Comparison of ENCODE assay signal across 8 cellular contexts in the genomic region with DNA sequence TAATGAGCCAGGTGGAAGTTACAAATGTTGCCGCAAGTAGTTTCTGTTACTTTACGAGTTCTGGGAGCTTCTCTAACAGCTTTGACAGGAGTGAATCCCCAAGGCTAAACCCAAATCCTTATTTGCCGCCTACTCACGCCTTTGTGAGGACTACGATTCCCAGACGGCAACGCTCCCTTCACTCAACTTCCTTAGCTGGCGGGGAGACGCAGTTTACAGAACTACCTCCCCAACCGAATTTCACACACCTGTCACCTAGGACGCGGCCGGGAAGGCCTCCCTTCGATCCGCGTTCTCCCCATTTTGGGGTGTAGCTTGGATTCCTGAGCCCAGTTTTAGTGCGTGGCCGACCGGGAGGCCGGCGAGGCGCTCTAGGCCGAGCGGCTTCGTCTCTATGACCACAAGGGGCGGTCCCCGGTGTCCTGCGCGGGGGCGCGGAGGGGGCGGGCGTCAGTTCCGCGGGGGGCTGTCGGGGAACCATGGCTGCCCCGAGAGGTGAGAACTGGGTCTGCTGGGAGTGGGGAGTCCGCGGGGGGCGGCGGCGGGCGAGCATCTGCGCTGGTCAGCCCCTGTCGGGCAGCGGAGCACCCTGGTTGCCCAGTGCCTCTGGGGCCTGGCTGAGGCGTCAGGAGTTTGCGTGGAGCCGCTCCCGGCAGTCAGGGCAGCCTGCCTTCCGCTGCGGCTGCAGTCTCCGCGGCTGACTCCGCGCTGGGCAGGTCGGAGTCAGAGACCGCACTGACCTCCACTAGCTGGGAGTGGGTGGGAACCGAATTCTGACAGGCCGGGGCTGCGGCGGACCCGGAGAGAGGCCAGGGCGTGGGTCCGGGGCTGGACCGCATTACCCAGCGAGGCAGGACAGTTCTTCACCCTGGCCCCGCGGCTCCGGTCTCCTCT. TPM values are rescaled to one million over a fixed set of nuclear protein-coding genes. Genes with fewer than 3 reads are reported as not detected.
DNase-seq lines count a peak whose midpoint lies in the region; ATAC-seq and TF ChIP-seq lines count a peak whose summit lies in the region.

A gene with protein sequence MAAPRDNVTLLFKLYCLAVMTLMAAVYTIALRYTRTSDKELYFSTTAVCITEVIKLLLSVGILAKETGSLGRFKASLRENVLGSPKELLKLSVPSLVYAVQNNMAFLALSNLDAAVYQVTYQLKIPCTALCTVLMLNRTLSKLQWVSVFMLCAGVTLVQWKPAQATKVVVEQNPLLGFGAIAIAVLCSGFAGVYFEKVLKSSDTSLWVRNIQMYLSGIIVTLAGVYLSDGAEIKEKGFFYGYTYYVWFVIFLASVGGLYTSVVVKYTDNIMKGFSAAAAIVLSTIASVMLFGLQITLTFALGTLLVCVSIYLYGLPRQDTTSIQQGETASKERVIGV (plus strand): TSS at position 450 of the 894 bp plus-strand sequence. CDS start 30 bp downstream, at position 480.

- no peaks in the 10 kb centered on the region for H3K27me3 ChIP-seq in right atrium auricular region
- H3K27me3 ChIP-seq in prostate gland (replicated peaks; ENCODE audit: insufficient read depth): no peaks in the 10 kb centered on the region

- no peaks in the 10 kb centered on the region for H3K9me3 Mint-ChIP-seq in T-helper 1 cell treated with Interleukin-12 subunit alpha and Interleukin-12 subunit beta and Interleukin-4 antibody, amounts not matched to agents 30 μg/mL and 1 μg/mL, for 36 hours

- ATAC-seq in GM18498 (IDR thresholded peaks at IDR 0.05; ENCODE audit: unreplicated experiment): peak; percentile 93
- peak; percentile 91 for ATAC-seq in HG02884 (IDR thresholded peaks at IDR 0.05; ENCODE audit: unreplicated experiment)

- peak within 1 kb of the TSS; percentile 91 for H3K27ac Mint-ChIP-seq in T-helper 1 cell treated with Interleukin-12 subunit alpha and Interleukin-12 subunit beta and Interleukin-4 antibody, amounts not matched to agents 30 μg/mL and 1 μg/mL, for 36 hours

- peak within 1 kb of the TSS; percentile 95 to 96 for H3K27ac ChIP-seq in right atrium auricular region
- peak within 1 kb of the TSS; percentile 93 to 95 for H3K27ac ChIP-seq in prostate gland

- intact Hi-C loops in prostate gland (cut with DNase I): loop anchor here (5.0 kb wide), 1 partner anchor 65 kb away; a partner anchor contains a TSS

- WGBS in prostate gland: under 1% methylated on average over 57 of the region's 70 CpGs

- peak; percentile 78 for TF ChIP-seq POLR2A in prostate gland (IDR thresholded peaks at IDR 0.05)

- TF ChIP-seq CTCF in right atrium auricular region (IDR thresholded peaks at IDR 0.05) (peak; percentile 17 to 45), prostate gland (IDR thresholded peaks at IDR 0.05) (peak; percentile 10 to 55 (median 32))

- H3K9me3 ChIP-seq in right atrium auricular region (no peaks in the 10 kb centered on the region), prostate gland (no peaks in the 10 kb centered on the region)

- H3K36me3 Mint-ChIP-seq in T-helper 1 cell treated with Interleukin-12 subunit alpha and Interleukin-12 subunit beta and Interleukin-4 antibody, amounts not matched to agents 30 μg/mL and 1 μg/mL, for 36 hours (ENCODE audit: low read depth): no peaks in the 10 kb centered on the region

- H3K4me1 ChIP-seq in right atrium auricular region (peaks cover 0 to 11% of the 10 kb centered on the region in 2 donors), prostate gland (replicated peaks) (no peaks in the 10 kb centered on the region)

- H3K36me3 ChIP-seq in right atrium auricular region: no peaks in the 10 kb centered on the region
- H3K36me3 ChIP-seq in prostate gland: no peaks in the 10 kb centered on the region

- H3K4me3 Mint-ChIP-seq in T-helper 1 cell treated with Interleukin-12 subunit alpha and Interleukin-12 subunit beta and Interleukin-4 antibody, amounts not matched to agents 30 μg/mL and 1 μg/mL, for 36 hours: peak within 1 kb of the TSS; percentile 95

- H3K27me3 Mint-ChIP-seq in T-helper 1 cell treated with Interleukin-12 subunit alpha and Interleukin-12 subunit beta and Interleukin-4 antibody, amounts not matched to agents 30 μg/mL and 1 μg/mL, for 36 hours (ENCODE audit: low read depth): peaks cover 4% of the 10 kb centered on the region

- H3K4me3 ChIP-seq in right atrium auricular region (peak within 1 kb of the TSS; percentile 90 to 93), prostate gland (peak within 1 kb of the TSS; percentile 86 to 88)

- H3K4me1 Mint-ChIP-seq in T-helper 1 cell treated with Interleukin-12 subunit alpha and Interleukin-12 subunit beta and Interleukin-4 antibody, amounts not matched to agents 30 μg/mL and 1 μg/mL, for 36 hours (ENCODE audit: low read depth): peaks cover 11% of the 10 kb centered on the region

- DNase-seq in NCI-H146 treated with DMSO at 0.1 percent for 48 hours (lab: John Stamatoyannopoulos, UW; ENCODE audit: unreplicated experiment): peak; percentile 76
- DNase-seq in amygdala (lab: John Stamatoyannopoulos, UW): peak; percentile 27 to 96 (median 84)
- DNase-seq in right atrium auricular region (ENCODE audit: low spot score): peak; percentile 89
- peak; percentile 82 for DNase-seq in prostate gland (ENCODE audit: low spot score)
- peak; percentile 88 for DNase-seq in ureter (ENCODE audit: low spot score)

RNA-seq across cellular contexts. Expression of the gene that starts here (rescaled TPM):
- 10 to 100 TPM; 10.3 to 11.6 TPM for total RNA-seq in right atrium auricular region
- 10 to 100 TPM; 21.4 to 57.1 TPM for total RNA-seq in prostate gland
- total RNA-seq in ureter: 35.3 TPM

Comparison
In these comparisons a context has a peak if more than half of its experiments do, and no peak if none do; other contexts are left out.
1. Peak in every context shown above with its lines: DNase-seq, ATAC-seq, H3K4me3 ChIP-seq and H3K27ac ChIP-seq.